In the genomic region with DNA sequence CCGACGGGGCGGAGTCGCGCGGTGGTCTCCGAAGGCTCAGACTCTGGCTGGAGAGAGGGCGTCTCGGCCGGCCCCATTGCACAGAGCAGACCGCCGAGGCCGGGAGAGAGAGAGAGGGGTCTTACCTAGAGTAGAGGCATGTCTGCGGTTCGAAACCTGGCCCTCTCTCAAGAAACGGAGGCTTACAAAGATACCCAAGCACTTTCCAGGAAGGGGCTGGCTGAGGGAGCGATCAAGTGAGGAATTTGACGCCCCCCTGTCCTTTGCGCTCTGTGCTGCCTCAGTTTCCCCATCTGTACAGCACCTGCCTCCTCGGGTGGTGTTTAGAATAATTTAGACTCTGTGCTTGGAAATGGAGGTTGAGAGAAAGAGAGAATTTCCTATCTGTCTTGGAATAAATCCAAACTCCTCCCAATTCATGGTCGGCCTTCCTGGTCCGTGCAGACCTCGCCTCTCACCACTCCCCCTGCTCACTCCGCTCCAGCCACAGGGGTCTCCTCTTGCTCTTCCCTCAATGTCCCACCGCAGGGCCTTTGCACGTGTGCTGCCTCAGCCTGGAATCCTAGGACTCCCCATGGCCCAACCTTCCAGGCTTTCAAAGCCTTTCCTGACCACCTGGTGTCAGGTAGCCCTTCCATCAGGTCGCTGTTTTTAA, we compare ENCODE assay signal across 8 cellular contexts. TPM values are rescaled to one million over a fixed set of nuclear protein-coding genes. Genes with fewer than 3 reads are reported as not detected.
DNase-seq lines count a peak whose midpoint lies in the region; ATAC-seq and TF ChIP-seq lines count a peak whose summit lies in the region.

No MANE protein-coding gene starts in this region.

- no peaks in the 10 kb centered on the region; the same call in none of the 2 replicates for H4K20me1 ChIP-seq in GM23338 (replicated peaks; ENCODE audit: insufficient read depth)
- peaks cover 19% of the 10 kb centered on the region for H4K20me1 ChIP-seq in smooth muscle cell (ENCODE audit: low read depth)

- H3K27me3 Mint-ChIP-seq in GM23338 (ENCODE audit: insufficient read depth, low read depth, poor library complexity): peaks cover 19% of the 10 kb centered on the region

- H3K4me1 Mint-ChIP-seq in GM23338: peaks cover 34% of the 10 kb centered on the region

- H3K4me1 ChIP-seq in GM23338 (ENCODE audit: insufficient read depth) (peaks cover 26% of the 10 kb centered on the region), right cardiac atrium (ENCODE audit: control insufficient read depth, insufficient read depth, low read length) (peaks cover 1% of the 10 kb centered on the region), smooth muscle cell (ENCODE audit: low read depth) (peaks cover 4% of the 10 kb centered on the region)

- H2AFZ ChIP-seq in GM23338 (0 out of 2 replicates have a peak overlapping the region, but pooled peaks have one; percentile 40), smooth muscle cell (ENCODE audit: low read depth) (peak overlapping the region; percentile 46)

- no peak overlapping the region for H3K27ac Mint-ChIP-seq in GM23338

- H3K27me3 ChIP-seq in GM23338 (ENCODE audit: insufficient read depth): no peaks in the 10 kb centered on the region
- H3K27me3 ChIP-seq in WERI-Rb-1 (ENCODE audit: insufficient read depth, low read depth, severe bottlenecking): no peaks in the 10 kb centered on the region
- H3K27me3 ChIP-seq in right cardiac atrium (ENCODE audit: control insufficient read depth, insufficient read depth): no peaks in the 10 kb centered on the region
- peaks cover 14% of the 10 kb centered on the region for H3K27me3 ChIP-seq in smooth muscle cell (ENCODE audit: low read depth)

- H3K27ac ChIP-seq in GM23338 (ENCODE audit: low read depth) (no peak overlapping the region), WERI-Rb-1 (no peak overlapping the region), right cardiac atrium (ENCODE audit: low read length) (peak overlapping the region; percentile 34), smooth muscle cell (ENCODE audit: low read depth) (no peak overlapping the region)

- peaks cover 19% of the 10 kb centered on the region; the same call in 1 of the 2 replicates for H3F3A ChIP-seq in GM23338 (replicated peaks; ENCODE audit: low read depth)
- peaks cover 8% of the 10 kb centered on the region for H3F3A ChIP-seq in smooth muscle cell (ENCODE audit: low read depth)

- H3K36me3 Mint-ChIP-seq in GM23338 (ENCODE audit: low read depth): peaks cover 2% of the 10 kb centered on the region; the same call in 1 of the 3 replicates

- H3K9me2 ChIP-seq in GM23338 (ENCODE audit: insufficient read depth): no peaks in the 10 kb centered on the region

- H3K36me3 ChIP-seq in GM23338 (ENCODE audit: insufficient read depth): no peaks in the 10 kb centered on the region
- peaks cover 2% of the 10 kb centered on the region; the same call in 1 of the 2 replicates for H3K36me3 ChIP-seq in WERI-Rb-1
- H3K36me3 ChIP-seq in smooth muscle cell (ENCODE audit: low read depth): no peaks in the 10 kb centered on the region

- H3K9me3 Mint-ChIP-seq in GM23338: peaks cover 3% of the 10 kb centered on the region; the same call in 1 of the 3 replicates

- H3K9me3 ChIP-seq in WERI-Rb-1 (ENCODE audit: severe bottlenecking): no peaks in the 10 kb centered on the region
- no peaks in the 10 kb centered on the region for H3K9me3 ChIP-seq in right cardiac atrium (ENCODE audit: control insufficient read depth, low read length)
- no peaks in the 10 kb centered on the region for H3K9me3 ChIP-seq in smooth muscle cell (replicated peaks; ENCODE audit: low read depth)

- TF ChIP-seq CTCF in AG04449 (IDR thresholded peaks at IDR 0.05; ENCODE audit: insufficient read depth, low read length, missing control alignments) (no peak), GM23338 (conservative IDR thresholded peaks at IDR 0.05; ENCODE audit: low read depth in 2 of 2) (no peak), WERI-Rb-1 (IDR thresholded peaks at IDR 0.05; ENCODE audit: low read depth, low read length) (no peak), smooth muscle cell (IDR thresholded peaks at IDR 0.05; ENCODE audit: borderline replicate concordance, insufficient read depth, poor library complexity, severe bottlenecking) (no peak)

- DNase-seq in AG04449 (ENCODE audit: low read depth, low spot score): no peak
- DNase-seq in GM23338 (ENCODE audit: low spot score): no peak
- DNase-seq in WERI-Rb-1: no peak
- peak; percentile 47 to 75 (median 64) for DNase-seq in right cardiac atrium
- DNase-seq in smooth muscle cell (lab: John Stamatoyannopoulos, UW; ENCODE audit: unreplicated experiment): no peak
- no peak for DNase-seq in NCI-H1417 treated with DMSO at 0.1 percent for 48 hours (lab: John Stamatoyannopoulos, UW)

- H3K4me3 ChIP-seq in AG04449 (ENCODE audit: low read depth, low read length) (peak overlapping the region; percentile 66), GM23338 (peak overlapping the region; percentile 42), WERI-Rb-1 (ENCODE audit: low read depth, low read length) (peak overlapping the region; percentile 32), right cardiac atrium (ENCODE audit: low read length) (peak overlapping the region; percentile 44), smooth muscle cell (peak overlapping the region; percentile 49)

- peak overlapping the region; percentile 68; the same call in 1 of the 2 replicates for H3K4me2 ChIP-seq in GM23338
- peak overlapping the region; percentile 83 for H3K4me2 ChIP-seq in smooth muscle cell

- CTCF ChIA-PET in AG04449 (lab: Yijun Ruan, JAX): interaction anchor here (0.9 to 1.5 kb wide), 3 partner anchors 9 to 42 kb away, joined by 3 to 11 read pairs (median 4); no protein-coding TSS in a partner anchor

- no peak; the same call in 2 of the 3 replicates for ATAC-seq in GM23338
- peak in 1 of 2 donors; percentile 8 for ATAC-seq in right cardiac atrium
- ATAC-seq in HG03469 (IDR thresholded peaks at IDR 0.05; ENCODE audit: unreplicated experiment): no peak
- ATAC-seq in GM21381 (IDR thresholded peaks at IDR 0.05; ENCODE audit: unreplicated experiment): no peak

- H3K9ac ChIP-seq in smooth muscle cell (ENCODE audit: low read depth): no peak overlapping the region

- 14% methylated on average over 27 of the region's 27 CpGs for WGBS in right cardiac atrium
- 34% methylated on average over 25 of the region's 27 CpGs for WGBS in smooth muscle cell (ENCODE audit: low lambda C conversion rate)

- H3K4me3 Mint-ChIP-seq in GM23338: peak overlapping the region; percentile 91

- H3K79me2 ChIP-seq in GM23338 (replicated peaks; ENCODE audit: insufficient read depth): peaks cover 21% of the 10 kb centered on the region
- no peaks in the 10 kb centered on the region for H3K79me2 ChIP-seq in smooth muscle cell (ENCODE audit: low read depth)

- intact Hi-C loops in right cardiac atrium (cut with DNase I): no loop called here

- POLR2A ChIA-PET in AG04449 (lab: Yijun Ruan, JAX): interaction anchor here (0.7 to 1.0 kb wide), 6 partner anchors 9 to 72 kb away, joined by 3 to 9 read pairs (median 4); partner anchors contain the start of genes UBE2S and ZNF628

TF ChIP-seq in GM23338, 12 proteins besides CTCF, POLR2A, EP300 and RAD21 (continues in another document):
- TF ChIP-seq CREB1 (CRISPR knock-in tag; IDR thresholded peaks at IDR 0.05; ENCODE audit: low read depth) (no peak), JUNB (IDR thresholded peaks at IDR 0.05; ENCODE audit: unreplicated experiment) (no peak)

RNA-seq across cellular contexts. Expression of gene ISOC2, which starts 0.7 kb away (rescaled TPM):
- 82.1 and 85.2 TPM in 2 replicates for total RNA-seq in GM23338 (2014; rRNA removed; shearing (Covaris generic))
- 62.6 and 76.5 TPM in 2 replicates for polyA plus RNA-seq in GM23338 (2016; fragmentation: Nextera tagmentation; extraction: Ambion mirVana)
- total RNA-seq in right cardiac atrium: 10 to 100 TPM; 49.6 to 73.9 (median 62.0) TPM
- 111 TPM for polyA plus RNA-seq in right cardiac atrium
- 47.3 and 56.5 TPM in 2 replicates for total RNA-seq in smooth muscle cell
- polyA plus RNA-seq in smooth muscle cell: 37.3 and 61.4 TPM in 2 replicates

RNA-seq across cellular contexts. Expression of gene C19orf85, which starts 2.5 kb away (rescaled TPM):
- 0.85 and 1.7 TPM in 2 replicates for total RNA-seq in GM23338 (2014; rRNA removed; shearing (Covaris generic))
- polyA plus RNA-seq in GM23338 (2016; fragmentation: Nextera tagmentation; extraction: Ambion mirVana) (2.1 and 3.4 TPM in 2 replicates), right cardiac atrium (not detected), smooth muscle cell (not detected in 2 replicates)
- total RNA-seq in right cardiac atrium (not detected), smooth muscle cell (not detected in 2 replicates)

RNA-seq across cellular contexts. Expression of gene ZNF628, which starts 14.3 kb away (rescaled TPM):
- total RNA-seq in GM23338 (2014; rRNA removed; shearing (Covaris generic)): 10.7 and 12.7 TPM in 2 replicates
- polyA plus RNA-seq in GM23338 (2016; fragmentation: Nextera tagmentation; extraction: Ambion mirVana): 3.9 and 4.9 TPM in 2 replicates
- total RNA-seq in right cardiac atrium: 1 to 10 TPM; 5.6 to 8.1 (median 6.7) TPM
- polyA plus RNA-seq in right cardiac atrium: 7.7 TPM
- 2.4 and 2.6 TPM in 2 replicates for total RNA-seq in smooth muscle cell
- polyA plus RNA-seq in smooth muscle cell: 1.3 and 2.0 TPM in 2 replicates

RNA-seq across cellular contexts. Expression of gene SHISA7, which starts 19.0 kb away (rescaled TPM):
- 1.4 and 1.6 TPM in 2 replicates for total RNA-seq in GM23338 (2014; rRNA removed; shearing (Covaris generic))
- polyA plus RNA-seq in GM23338 (2016; fragmentation: Nextera tagmentation; extraction: Ambion mirVana): 0.32 and 0.37 TPM in 2 replicates
- total RNA-seq in right cardiac atrium: not detected
- 0.05 TPM for polyA plus RNA-seq in right cardiac atrium
- total RNA-seq in smooth muscle cell: not detected in 2 replicates
- not detected in 2 replicates for polyA plus RNA-seq in smooth muscle cell

RNA-seq across cellular contexts. Expression of gene NAT14, which starts 22.9 kb away (rescaled TPM):
- total RNA-seq in GM23338 (2014; rRNA removed; shearing (Covaris generic)): 25.4 and 27.8 TPM in 2 replicates
- polyA plus RNA-seq in GM23338 (2016; fragmentation: Nextera tagmentation; extraction: Ambion mirVana) (39.6 and 45.5 TPM in 2 replicates), right cardiac atrium (15.8 TPM), smooth muscle cell (67.5 and 72.1 TPM in 2 replicates)
- total RNA-seq in right cardiac atrium (10 to 100 TPM; 13.6 to 20.8 (median 15.0) TPM), smooth muscle cell (14.3 and 17.3 TPM in 2 replicates)

Comparison
In these comparisons a context has a peak if more than half of its experiments do, and no peak if none do; other contexts are left out.
1. DNase-seq: peak in right cardiac atrium (3 of 3); none in AG04449 (single experiment), GM23338 (single experiment), WERI-Rb-1 (single experiment), smooth muscle cell (single experiment) and NCI-H1417 treated with DMSO at 0.1 percent for 48 hours (single experiment).
2. Peak in every context shown above with its lines, with median percentiles within 50 percentile points of each other: H3K4me3 ChIP-seq.